9 cellular contexts compared by ENCODE assay signal in genomic region chr1:160767417-160768294, GRCh38. TPM values are rescaled to one million over a fixed set of nuclear protein-coding genes. Genes with fewer than 3 reads are reported as not detected.
DNase-seq lines count a peak whose midpoint lies in the region; ATAC-seq and TF ChIP-seq lines count a peak whose summit lies in the region.
"Had no signal": no experiment of that assay in that cellular context is flagged by ENCODE, and none has a peak within 500 bp of the region (broad histone marks: within the 10 kb centered on the region; RNA-seq: fewer than 3 reads in every experiment).

No MANE protein-coding gene starts in this region.

- no peak overlapping the region for H3K27ac Mint-ChIP-seq in WTC11

- H3K27me3 ChIP-seq in mesendoderm (ENCODE audit: insufficient read depth, low read length, poor library complexity) (no peaks in the 10 kb centered on the region), gastroesophageal sphincter (peaks cover 3% of the 10 kb centered on the region)

- no peak overlapping the region for H2BK15ac ChIP-seq in mesendoderm (replicated peaks; ENCODE audit: low read depth)

- H4K8ac ChIP-seq in mesendoderm (ENCODE audit: low read depth, low read length): no peak overlapping the region

- TF ChIP-seq EP300 in gastroesophageal sphincter (IDR thresholded peaks at IDR 0.05): no peak

- H3K4me2 ChIP-seq in mesendoderm (ENCODE audit: low read length): no peak overlapping the region

- H3K18ac ChIP-seq in mesendoderm (ENCODE audit: low read length): no peak overlapping the region

- no peaks in the 10 kb centered on the region for H3K36me3 Mint-ChIP-seq in WTC11

- TF ChIP-seq CTCF in WTC11 (IDR thresholded peaks at IDR 0.05): no peak
- TF ChIP-seq CTCF in gastroesophageal sphincter (IDR thresholded peaks at IDR 0.05): no peak

- H3K36me3 ChIP-seq in mesendoderm (ENCODE audit: control insufficient read depth, insufficient read depth, low read length) (no peaks in the 10 kb centered on the region), gastroesophageal sphincter (no peaks in the 10 kb centered on the region)

- peak overlapping the region; percentile 62 for H4K5ac ChIP-seq in mesendoderm (ENCODE audit: low read length)

- CTCF ChIA-PET in WTC11 (lab: Charles Lee): interaction anchor here (0.6 to 4.2 kb wide), 26 partner anchors 8 to 389 kb away, joined by 3 to 85 read pairs (median 4); partner anchors contain the start of gene ITLN2

- H3K27me3 Mint-ChIP-seq in WTC11 (ENCODE audit: low read depth): peaks cover 3% of the 10 kb centered on the region; the same call in 1 of the 2 replicates

- no peak overlapping the region for H3K4me3 Mint-ChIP-seq in WTC11

- no peaks in the 10 kb centered on the region for H3K79me2 ChIP-seq in mesendoderm (ENCODE audit: control insufficient read depth, insufficient read depth, low read length)

- no peak overlapping the region for H2BK5ac ChIP-seq in mesendoderm (ENCODE audit: low read length)

- no peak overlapping the region for H3K23ac ChIP-seq in mesendoderm (ENCODE audit: low read length)

- DNase-seq in WTC11 (ENCODE audit: low spot score): no peak
- DNase-seq in mesendoderm: peak; percentile 22
- DNase-seq in ecto neural progenitor cell (ENCODE audit: low spot score): no peak
- no peak for DNase-seq in DMS153 treated with DMSO at 0.1 percent for 48 hours (lab: John Stamatoyannopoulos, UW; ENCODE audit: unreplicated experiment)
- no peak for DNase-seq in AG08395 (ENCODE audit: low spot score)

- peaks cover 14% of the 10 kb centered on the region for H3K9me3 Mint-ChIP-seq in WTC11

- POLR2A ChIA-PET in WTC11 (lab: Charles Lee): interaction anchor here (2.1 kb wide), 1 partner anchor 14 kb away, joined by 7 read pairs; no protein-coding TSS in a partner anchor

- H2AK5ac ChIP-seq in mesendoderm (ENCODE audit: low read length): no peak overlapping the region

- H3K9ac ChIP-seq in mesendoderm (ENCODE audit: low read length): no peak overlapping the region

- H3K9me3 ChIP-seq in gastroesophageal sphincter: no peaks in the 10 kb centered on the region

- H3K27ac ChIP-seq in mesendoderm (ENCODE audit: low read depth, low read length) (no peak overlapping the region), gastroesophageal sphincter (no peak overlapping the region)

- H3K4me1 ChIP-seq in mesendoderm (ENCODE audit: control insufficient read depth, low read depth, low read length) (peaks cover 4% of the 10 kb centered on the region), gastroesophageal sphincter (no peaks in the 10 kb centered on the region)

- ATAC-seq in GM19025 (IDR thresholded peaks at IDR 0.05; ENCODE audit: low read depth, unreplicated experiment) (peak; percentile 32), HG02981 (IDR thresholded peaks at IDR 0.05; ENCODE audit: unreplicated experiment) (peak; percentile 44), WTC11 (peak; percentile 63), gastroesophageal sphincter (no peak)

- H3K4me1 Mint-ChIP-seq in WTC11: peaks cover 6% of the 10 kb centered on the region

- H3K79me1 ChIP-seq in mesendoderm (ENCODE audit: low read length): no peaks in the 10 kb centered on the region

- WGBS in mesendoderm (ENCODE audit: extremely low coverage, insufficient coverage, low lambda C conversion rate): no CpG with 5 or more reads among the region's 8 CpGs
- 53 to 54% methylated on average over 4 to 7 of the region's 8 CpGs for WGBS in gastroesophageal sphincter (ENCODE audit: low coverage in 1 of 2), 2 donors

- peak overlapping the region; percentile 54 for H3K56ac ChIP-seq in mesendoderm (ENCODE audit: low read length)

- H3K4me3 ChIP-seq in mesendoderm (ENCODE audit: low read length) (no peak overlapping the region), gastroesophageal sphincter (no peak overlapping the region)

- peak overlapping the region; percentile 60 for H3K4ac ChIP-seq in mesendoderm (ENCODE audit: low read depth, low read length)

- H2BK120ac ChIP-seq in mesendoderm (ENCODE audit: low read depth, low read length): no peak overlapping the region

- TF ChIP-seq POLR2A in gastroesophageal sphincter (IDR thresholded peaks at IDR 0.05): no peak

TF ChIP-seq in WTC11, 78 proteins besides CTCF, POLR2A, EP300 and RAD21:
- no peak for TF ChIP-seq ZNF121 (CRISPR knock-in tag; IDR thresholded peaks at IDR 0.05)
- TF ChIP-seq ATF6 (CRISPR knock-in tag; IDR thresholded peaks at IDR 0.05): no peak
- no peak for TF ChIP-seq GTF2I (CRISPR knock-in tag; conservative IDR thresholded peaks at IDR 0.05)
- TF ChIP-seq, protein P1, sequence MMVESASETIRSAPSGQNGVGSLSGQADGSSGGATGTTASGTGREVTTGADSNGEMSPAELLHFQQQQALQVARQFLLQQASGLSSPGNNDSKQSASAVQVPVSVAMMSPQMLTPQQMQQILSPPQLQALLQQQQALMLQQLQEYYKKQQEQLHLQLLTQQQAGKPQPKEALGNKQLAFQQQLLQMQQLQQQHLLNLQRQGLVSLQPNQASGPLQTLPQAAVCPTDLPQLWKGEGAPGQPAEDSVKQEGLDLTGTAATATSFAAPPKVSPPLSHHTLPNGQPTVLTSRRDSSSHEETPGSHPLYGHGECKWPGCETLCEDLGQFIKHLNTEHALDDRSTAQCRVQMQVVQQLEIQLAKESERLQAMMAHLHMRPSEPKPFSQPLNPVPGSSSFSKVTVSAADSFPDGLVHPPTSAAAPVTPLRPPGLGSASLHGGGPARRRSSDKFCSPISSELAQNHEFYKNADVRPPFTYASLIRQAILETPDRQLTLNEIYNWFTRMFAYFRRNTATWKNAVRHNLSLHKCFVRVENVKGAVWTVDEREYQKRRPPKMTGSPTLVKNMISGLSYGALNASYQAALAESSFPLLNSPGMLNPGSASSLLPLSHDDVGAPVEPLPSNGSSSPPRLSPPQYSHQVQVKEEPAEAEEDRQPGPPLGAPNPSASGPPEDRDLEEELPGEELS (CRISPR knock-in tag; IDR thresholded peaks at IDR 0.05): no peak
- TF ChIP-seq ZNF317 (CRISPR knock-in tag; IDR thresholded peaks at IDR 0.05; ENCODE audit: borderline replicate concordance, low read depth): no peak
- TF ChIP-seq TCF7 (CRISPR knock-in tag; IDR thresholded peaks at IDR 0.05; ENCODE audit: low read depth): no peak
- no peak for TF ChIP-seq NFATC4 (CRISPR knock-in tag; IDR thresholded peaks at IDR 0.05)
- TF ChIP-seq, protein P2, sequence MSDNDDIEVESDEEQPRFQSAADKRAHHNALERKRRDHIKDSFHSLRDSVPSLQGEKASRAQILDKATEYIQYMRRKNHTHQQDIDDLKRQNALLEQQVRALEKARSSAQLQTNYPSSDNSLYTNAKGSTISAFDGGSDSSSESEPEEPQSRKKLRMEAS (CRISPR knock-in tag; IDR thresholded peaks at IDR 0.05): no peak
- no peak for TF ChIP-seq AR (CRISPR knock-in tag; IDR thresholded peaks at IDR 0.05)
- no peak for TF ChIP-seq ELF4 (CRISPR knock-in tag; IDR thresholded peaks at IDR 0.05; ENCODE audit: low read depth)
- TF ChIP-seq, protein P3, sequence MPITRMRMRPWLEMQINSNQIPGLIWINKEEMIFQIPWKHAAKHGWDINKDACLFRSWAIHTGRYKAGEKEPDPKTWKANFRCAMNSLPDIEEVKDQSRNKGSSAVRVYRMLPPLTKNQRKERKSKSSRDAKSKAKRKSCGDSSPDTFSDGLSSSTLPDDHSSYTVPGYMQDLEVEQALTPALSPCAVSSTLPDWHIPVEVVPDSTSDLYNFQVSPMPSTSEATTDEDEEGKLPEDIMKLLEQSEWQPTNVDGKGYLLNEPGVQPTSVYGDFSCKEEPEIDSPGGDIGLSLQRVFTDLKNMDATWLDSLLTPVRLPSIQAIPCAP (CRISPR knock-in tag; IDR thresholded peaks at IDR 0.05): no peak
- TF ChIP-seq ZNF138 (CRISPR knock-in tag; conservative IDR thresholded peaks at IDR 0.05): no peak

RNA-seq across cellular contexts. Expression of gene LY9, which starts 28.3 kb away (rescaled TPM):
- total RNA-seq in WTC11 (2021): 0.18 TPM in 1 of 3 replicates, not detected in the others
- 0.07 TPM for polyA plus RNA-seq in mesendoderm (2013, experiment 1 of 2)
- 0.03 TPM for polyA plus RNA-seq in mesendoderm (2013, experiment 2 of 2)
- total RNA-seq in gastroesophageal sphincter: 1 to 10 TPM in 1 of 4 donors, under 1 TPM in 2, not detected in 1; 0.27 to 2.4 (median 0.62) TPM
- total RNA-seq: kidney epithelial cell had no signal

RNA-seq across cellular contexts. Expression of gene SLAMF7, which starts 28.6 kb away (rescaled TPM):
- total RNA-seq in WTC11 (2021) (0.07 to 0.15 TPM in 2 of 3 replicates, not detected in the other), gastroesophageal sphincter (1 to 10 TPM in 1 of 4 donors, under 1 TPM in 2, not detected in 1; 0.62 to 3.5 (median 0.67) TPM)
- polyA plus RNA-seq in mesendoderm (2013, experiment 1 of 2): 0.06 TPM
- 0.07 TPM for polyA plus RNA-seq in mesendoderm (2013, experiment 2 of 2)

RNA-seq across cellular contexts. Expression of gene CD48, which starts 56.0 kb away (rescaled TPM):
- total RNA-seq in WTC11 (2021) (0.37 to 0.96 TPM (median 0.66 TPM) in 3 replicates), gastroesophageal sphincter (1 to 10 TPM in 3 of 4 donors, not detected in 1; 2.2 to 8.5 (median 4.5) TPM)
- 2.5 TPM for polyA plus RNA-seq in mesendoderm (2013, experiment 1 of 2)
- 2.7 TPM for polyA plus RNA-seq in mesendoderm (2013, experiment 2 of 2)
- total RNA-seq: kidney epithelial cell had no signal
